Comparison of ENCODE assay signal across 8 cellular contexts in genomic region chr9:34701769-34702736, GRCh38. TPM values are rescaled to one million over a fixed set of nuclear protein-coding genes. Genes with fewer than 3 reads are reported as not detected.
DNase-seq lines count a peak whose midpoint lies in the region; ATAC-seq and TF ChIP-seq lines count a peak whose summit lies in the region.

No MANE protein-coding gene starts in this region.

- DNase-seq in ACHN, result peak; percentile 65
- DNase-seq in HuH-7.5 (ENCODE audit: low spot score), result peak; percentile 73
- peak; percentile 62 for DNase-seq in RPMI7951 (ENCODE audit: low read depth)
- peak; percentile 72 for DNase-seq in activated effector memory CD4-positive, alpha-beta T cell treated with Interleukin-2 at 50 U/mL for 16 hours
- DNase-seq in fibroblast of pulmonary artery (ENCODE audit: low read depth), result peak; percentile 88
- DNase-seq in natural killer cell, result peak; percentile 70

- TF ChIP-seq CTCF in fibroblast of pulmonary artery (IDR thresholded peaks at IDR 0.05; ENCODE audit: low read length, missing control alignments) (peak; percentile 99), natural killer cell (IDR thresholded peaks at IDR 0.05) (peak; percentile 89)

- H3K36me3 Mint-ChIP-seq in natural killer cell, result no peaks in the 10 kb centered on the region
- H3K36me3 Mint-ChIP-seq in stimulated activated memory B cell treated with anti-CD40 and anti-IgM and Interleukin-4, amounts not matched to agents 10 μg/mL and 1 μg/mL and 100 μg/mL, for 72 hours, result no peaks in the 10 kb centered on the region

- in situ Hi-C loops in ACHN (cut with HindIII; ENCODE audit: low pct_ligation_motif_present, low pct_unique_long_range_greater_than_20kb, low sequenced_read_pairs), result no loop called here

- peak overlapping the region; percentile 72 for H3K4me3 Mint-ChIP-seq in natural killer cell
- peak overlapping the region; percentile 72 for H3K4me3 Mint-ChIP-seq in stimulated activated memory B cell treated with anti-CD40 and anti-IgM and Interleukin-4, amounts not matched to agents 10 μg/mL and 1 μg/mL and 100 μg/mL, for 72 hours

- H3K9me3 Mint-ChIP-seq in natural killer cell, result no peaks in the 10 kb centered on the region
- H3K9me3 Mint-ChIP-seq in stimulated activated memory B cell treated with anti-CD40 and anti-IgM and Interleukin-4, amounts not matched to agents 10 μg/mL and 1 μg/mL and 100 μg/mL, for 72 hours, result no peaks in the 10 kb centered on the region

- peaks cover 5 to 21% of the 10 kb centered on the region in 2 donors for H3K4me1 Mint-ChIP-seq in natural killer cell
- peaks cover 12% of the 10 kb centered on the region for H3K4me1 Mint-ChIP-seq in stimulated activated memory B cell treated with anti-CD40 and anti-IgM and Interleukin-4, amounts not matched to agents 10 μg/mL and 1 μg/mL and 100 μg/mL, for 72 hours

- peak overlapping the region in 1 of 2 donors; percentile 59 for H3K27ac Mint-ChIP-seq in natural killer cell
- no peak overlapping the region for H3K27ac Mint-ChIP-seq in stimulated activated memory B cell treated with anti-CD40 and anti-IgM and Interleukin-4, amounts not matched to agents 10 μg/mL and 1 μg/mL and 100 μg/mL, for 72 hours

- intact Hi-C loops in natural killer cell (cut with micrococcal nuclease), result loop anchor here (1.0 kb wide), 1 partner anchor 38 kb away; no protein-coding TSS in a partner anchor

- peak overlapping the region; percentile 60 for H3K4me3 ChIP-seq in fibroblast of pulmonary artery (replicated peaks; ENCODE audit: low read depth, low read length)

- H3K27me3 Mint-ChIP-seq in natural killer cell (ENCODE audit: low read depth in 2 of 2), result peaks cover 14 to 22% of the 10 kb centered on the region in 2 donors
- H3K27me3 Mint-ChIP-seq in stimulated activated memory B cell treated with anti-CD40 and anti-IgM and Interleukin-4, amounts not matched to agents 10 μg/mL and 1 μg/mL and 100 μg/mL, for 72 hours, result peaks cover 16% of the 10 kb centered on the region

- ATAC-seq in GM18868 (IDR thresholded peaks at IDR 0.05; ENCODE audit: unreplicated experiment) (peak; percentile 73), natural killer cell (peak; percentile 81 to 86 (median 82))
- peak; percentile 87 for ATAC-seq in stimulated activated memory B cell treated with anti-CD40 and anti-IgM and Interleukin-4, amounts not matched to agents 10 μg/mL and 1 μg/mL and 100 μg/mL, for 72 hours

RNA-seq across cellular contexts. Expression of gene CCL21, which starts 7.9 kb away (rescaled TPM):
- not detected in 2 replicates for total RNA-seq in RPMI7951 (2014; rRNA removed; shearing (Covaris generic))
- total RNA-seq in natural killer cell, result not detected

RNA-seq across cellular contexts. Expression of gene CCL19, which starts 11.0 kb away (rescaled TPM):
- total RNA-seq in RPMI7951 (2014; rRNA removed; shearing (Covaris generic)), result not detected in 2 replicates
- total RNA-seq in natural killer cell, result not detected

RNA-seq across cellular contexts. Expression of gene CCL27, which starts 39.6 kb away (rescaled TPM):
- not detected in 2 replicates for total RNA-seq in RPMI7951 (2014; rRNA removed; shearing (Covaris generic))
- total RNA-seq in natural killer cell, result not detected

RNA-seq across cellular contexts. Expression of gene IL11RA, which starts 50.1 kb away (rescaled TPM):
- 0.59 and 0.72 TPM in 2 replicates for total RNA-seq in RPMI7951 (2014; rRNA removed; shearing (Covaris generic))
- 10 to 100 TPM; 64.2 to 91.1 (median 66.1) TPM for total RNA-seq in natural killer cell

RNA-seq across cellular contexts. Expression of gene GALT, which starts 55.6 kb away (rescaled TPM):
- total RNA-seq in RPMI7951 (2014; rRNA removed; shearing (Covaris generic)), result 12.6 and 16.7 TPM in 2 replicates
- 100 to 1,000 TPM in 1 of 3 donors, 10 to 100 TPM in 2; 81.9 to 118 (median 89.3) TPM for total RNA-seq in natural killer cell

Comparison
In these comparisons a context has a peak if more than half of its experiments do, and no peak if none do; other contexts are left out.
1. Peak in every context shown above with its lines: DNase-seq, ATAC-seq and H3K4me3 ChIP-seq.